ENCODE assay signal across 16 cellular contexts in genomic region chr14:91263329-91263728, GRCh38. TPM values are rescaled to one million over a fixed set of nuclear protein-coding genes. Genes with fewer than 3 reads are reported as not detected.
DNase-seq lines count a peak whose midpoint lies in the region; ATAC-seq and TF ChIP-seq lines count a peak whose summit lies in the region.
"Had no signal": no experiment of that assay in that cellular context is flagged by ENCODE, and none has a peak within 500 bp of the region (broad histone marks: within the 10 kb centered on the region; RNA-seq: fewer than 3 reads in every experiment).

No MANE protein-coding gene starts in this region.

- no peak for TF ChIP-seq CTCF in vagina (IDR thresholded peaks at IDR 0.05)

- H3K4me1 ChIP-seq in vagina, result peaks cover 25% of the 10 kb centered on the region
- H3K4me1 ChIP-seq: uterus had no signal

- H3K27me3 ChIP-seq in vagina, result no peaks in the 10 kb centered on the region
- H3K27me3 ChIP-seq: ascending aorta, uterus had no signal

- H3K36me3 Mint-ChIP-seq in activated naive CD4-positive, alpha-beta T cell treated with anti-CD3 and anti-CD28 coated beads, Interleukin-2, amount 10 ng/mL, durations not matched to agents 7 days and 5 days, result peaks cover 16% of the 10 kb centered on the region
- H3K36me3 Mint-ChIP-seq in activated T-helper 2 cell treated with anti-CD3 and anti-CD28 coated beads, Interferon-gamma antibody, Interleukin-2, Interleukin-4, amounts not matched to agents 10 μg/mL and 5 μg/mL and 100 μg/mL, durations not matched to agents 14 hours and 24 hours and 36 hours (ENCODE audit: low read depth), result peaks cover 15% of the 10 kb centered on the region
- peaks cover 11% of the 10 kb centered on the region for H3K36me3 Mint-ChIP-seq in memory B cell

- no peak overlapping the region for H3K27ac ChIP-seq in vagina
- H3K27ac ChIP-seq: ascending aorta, parathyroid adenoma, uterus had no signal

- H3K4me3 ChIP-seq in vagina, result peak overlapping the region; percentile 46 to 47
- H3K4me3 ChIP-seq: uterus had no signal

- TF ChIP-seq POLR2A in vagina (IDR thresholded peaks at IDR 0.05), result no peak

- no peak for DNase-seq in activated naive CD4-positive, alpha-beta T cell treated with anti-CD3 and anti-CD28 coated beads, Interleukin-2, amount 10 ng/mL, durations not matched to agents 7 days and 5 days
- no peak for DNase-seq in activated naive CD4-positive, alpha-beta T cell (lab: John Stamatoyannopoulos, UW)
- DNase-seq in activated T-helper 2 cell treated with anti-CD3 and anti-CD28 coated beads, Interferon-gamma antibody, Interleukin-2, Interleukin-4, amounts not matched to agents 10 μg/mL and 5 μg/mL and 100 μg/mL, durations not matched to agents 14 hours and 24 hours and 36 hours (ENCODE audit: low spot score), result no peak
- no peak for DNase-seq in memory B cell (ENCODE audit: low spot score in 2 of 2)
- no peak for DNase-seq in vagina (ENCODE audit: extremely low spot score in 2 of 2)
- DNase-seq in NCI-H2196 (lab: John Stamatoyannopoulos, UW; ENCODE audit: unreplicated experiment), result no peak
- DNase-seq in LoVo (ENCODE audit: low spot score), result no peak
- DNase-seq in NAMALWA (ENCODE audit: low spot score), result no peak
- DNase-seq: dermis blood vessel endothelial cell; kidney glomerular epithelial cell; NCI-H2029 treated with DMSO at 0.1 percent for 48 hours; spleen; stimulated activated naive CD4-positive, alpha-beta T cell treated with Interleukin-2 at 50 U/mL for 16 hours; uterus had no signal

- peaks cover 68% of the 10 kb centered on the region for H3K4me1 Mint-ChIP-seq in activated naive CD4-positive, alpha-beta T cell treated with anti-CD3 and anti-CD28 coated beads, Interleukin-2, amount 10 ng/mL, durations not matched to agents 7 days and 5 days
- peaks cover 36% of the 10 kb centered on the region for H3K4me1 Mint-ChIP-seq in activated T-helper 2 cell treated with anti-CD3 and anti-CD28 coated beads, Interferon-gamma antibody, Interleukin-2, Interleukin-4, amounts not matched to agents 10 μg/mL and 5 μg/mL and 100 μg/mL, durations not matched to agents 14 hours and 24 hours and 36 hours (ENCODE audit: low read depth)
- H3K4me1 Mint-ChIP-seq in memory B cell, result peaks cover 7% of the 10 kb centered on the region

- intact Hi-C loops in activated T-helper 2 cell treated with anti-CD3 and anti-CD28 coated beads, Interferon-gamma antibody, Interleukin-2, Interleukin-4, amounts not matched to agents 10 μg/mL and 5 μg/mL and 100 μg/mL, durations not matched to agents 14 hours and 24 hours and 36 hours (cut with micrococcal nuclease), result loop anchor here (5.0 kb wide), 1 partner anchor 36 kb away; no protein-coding TSS in a partner anchor
- intact Hi-C loops in vagina (cut with DNase I), result no loop called here

- peaks cover 23% of the 10 kb centered on the region for H3K27me3 Mint-ChIP-seq in activated naive CD4-positive, alpha-beta T cell treated with anti-CD3 and anti-CD28 coated beads, Interleukin-2, amount 10 ng/mL, durations not matched to agents 7 days and 5 days
- no peaks in the 10 kb centered on the region for H3K27me3 Mint-ChIP-seq in activated T-helper 2 cell treated with anti-CD3 and anti-CD28 coated beads, Interferon-gamma antibody, Interleukin-2, Interleukin-4, amounts not matched to agents 10 μg/mL and 5 μg/mL and 100 μg/mL, durations not matched to agents 14 hours and 24 hours and 36 hours (ENCODE audit: low read depth)
- peaks cover 2% of the 10 kb centered on the region for H3K27me3 Mint-ChIP-seq in memory B cell

- no peak for ATAC-seq in memory B cell (ENCODE audit: low read depth)

- peak overlapping the region; percentile 51 for H3K27ac Mint-ChIP-seq in activated naive CD4-positive, alpha-beta T cell treated with anti-CD3 and anti-CD28 coated beads, Interleukin-2, amount 10 ng/mL, durations not matched to agents 7 days and 5 days
- H3K27ac Mint-ChIP-seq in activated T-helper 2 cell treated with anti-CD3 and anti-CD28 coated beads, Interferon-gamma antibody, Interleukin-2, Interleukin-4, amounts not matched to agents 10 μg/mL and 5 μg/mL and 100 μg/mL, durations not matched to agents 14 hours and 24 hours and 36 hours, result no peak overlapping the region
- peak overlapping the region; percentile 7 for H3K27ac Mint-ChIP-seq in memory B cell

- H3K36me3 ChIP-seq in vagina, result no peaks in the 10 kb centered on the region
- H3K36me3 ChIP-seq: ascending aorta, spleen, uterus had no signal

- peak overlapping the region; percentile 61 for H3K4me3 Mint-ChIP-seq in activated naive CD4-positive, alpha-beta T cell treated with anti-CD3 and anti-CD28 coated beads, Interleukin-2, amount 10 ng/mL, durations not matched to agents 7 days and 5 days
- H3K4me3 Mint-ChIP-seq in activated T-helper 2 cell treated with anti-CD3 and anti-CD28 coated beads, Interferon-gamma antibody, Interleukin-2, Interleukin-4, amounts not matched to agents 10 μg/mL and 5 μg/mL and 100 μg/mL, durations not matched to agents 14 hours and 24 hours and 36 hours (ENCODE audit: low read depth), result peak overlapping the region; percentile 41
- no peak overlapping the region for H3K4me3 Mint-ChIP-seq in memory B cell

- CTCF ChIA-PET in activated naive CD4-positive, alpha-beta T cell treated with anti-CD3 and anti-CD28 coated beads, Interleukin-2, amount 10 ng/mL, durations not matched to agents 7 days and 5 days (lab: Charles Lee), result interaction anchor here (1.1 kb wide), 1 partner anchor 87 kb away, joined by 4 read pairs; no protein-coding TSS in a partner anchor

- no peaks in the 10 kb centered on the region for H3K9me3 Mint-ChIP-seq in activated naive CD4-positive, alpha-beta T cell treated with anti-CD3 and anti-CD28 coated beads, Interleukin-2, amount 10 ng/mL, durations not matched to agents 7 days and 5 days
- H3K9me3 Mint-ChIP-seq in activated T-helper 2 cell treated with anti-CD3 and anti-CD28 coated beads, Interferon-gamma antibody, Interleukin-2, Interleukin-4, amounts not matched to agents 10 μg/mL and 5 μg/mL and 100 μg/mL, durations not matched to agents 14 hours and 24 hours and 36 hours, result peaks cover 4% of the 10 kb centered on the region
- H3K9me3 Mint-ChIP-seq in memory B cell, result peaks cover 1% of the 10 kb centered on the region

- H3K9me3 ChIP-seq in vagina, result no peaks in the 10 kb centered on the region
- H3K9me3 ChIP-seq: ascending aorta, spleen, uterus had no signal

RNA-seq across cellular contexts. Expression of gene GPR68, which starts 18.8 kb away (rescaled TPM):
- 5.7 and 6.0 TPM in 2 replicates for total RNA-seq in activated T-helper 2 cell treated with anti-CD3 and anti-CD28 coated beads, Interferon-gamma antibody, Interleukin-2, Interleukin-4, amounts not matched to agents 10 μg/mL and 5 μg/mL and 100 μg/mL, durations not matched to agents 14 hours and 24 hours and 36 hours
- total RNA-seq in vagina, result 4.2 TPM
- total RNA-seq: ascending aorta had no signal
